Comparison of ENCODE assay signal across 8 cellular contexts in the genomic region with DNA sequence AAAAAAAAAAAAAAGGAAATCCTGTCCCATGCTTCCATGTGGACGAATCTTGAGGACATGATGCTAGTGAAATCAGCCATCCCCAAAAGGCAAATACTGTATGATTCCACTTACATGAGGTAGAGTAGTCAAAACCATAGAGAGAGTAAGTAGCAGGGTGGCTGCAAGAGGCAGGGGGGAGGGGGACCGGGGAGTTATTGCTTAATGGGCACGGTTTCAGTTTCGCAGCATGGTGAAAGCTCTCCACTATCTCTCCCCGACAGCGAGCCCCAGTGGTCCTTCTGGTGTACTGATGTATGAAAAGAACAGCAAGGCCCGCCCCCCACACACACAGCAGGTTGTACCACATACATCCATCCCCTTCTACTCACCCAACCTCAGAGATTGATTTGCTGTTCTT. TPM values are rescaled to one million over a fixed set of nuclear protein-coding genes. Genes with fewer than 3 reads are reported as not detected.
A peak's percentile ranks its signal among the peaks of the same experiment; 100 is the strongest.
DNase-seq lines count a peak whose midpoint lies in the region; ATAC-seq and TF ChIP-seq lines count a peak whose summit lies in the region.

No MANE protein-coding gene starts in this region.

- no peak overlapping the region for H3K9ac ChIP-seq in OCI-LY3 (ENCODE audit: low read length)

- H3K9me3 ChIP-seq in BE2C: no peaks in the 10 kb centered on the region
- H3K9me3 ChIP-seq in OCI-LY3 (ENCODE audit: insufficient read depth, low read length): no peaks in the 10 kb centered on the region
- no peaks in the 10 kb centered on the region for H3K9me3 ChIP-seq in hepatocyte (ENCODE audit: low read depth)

- no peaks in the 10 kb centered on the region for H3K9me2 ChIP-seq in hepatocyte (replicated peaks; ENCODE audit: insufficient read depth)

- H3K27me3 ChIP-seq in BE2C: no peaks in the 10 kb centered on the region; the same call in 1 of the 2 replicates
- no peaks in the 10 kb centered on the region for H3K27me3 ChIP-seq in OCI-LY3 (ENCODE audit: low read depth, low read length)
- H3K27me3 ChIP-seq in hepatocyte: no peaks in the 10 kb centered on the region

- WGBS in hepatocyte (ENCODE audit: low lambda C conversion rate, missing lambda C conversion rate): 86% methylated on average over 7 of the region's 7 CpGs

- no peak overlapping the region for H3K4me3 ChIP-seq in BE2C (ENCODE audit: low read depth, low read length)
- no peak overlapping the region for H3K4me3 ChIP-seq in OCI-LY3 (ENCODE audit: low read length)
- H3K4me3 ChIP-seq in hepatocyte: no peak overlapping the region

- H3K36me3 ChIP-seq in BE2C (peaks cover 5% of the 10 kb centered on the region; the same call in 1 of the 2 replicates), OCI-LY3 (replicated peaks; ENCODE audit: low read depth, low read length) (no peaks in the 10 kb centered on the region), hepatocyte (replicated peaks; ENCODE audit: insufficient read depth, low read depth) (no peaks in the 10 kb centered on the region)

- ATAC-seq in GM19324 (IDR thresholded peaks at IDR 0.05; ENCODE audit: low FRiP score, unreplicated experiment) (peak; percentile 93), HG03342 (IDR thresholded peaks at IDR 0.05; ENCODE audit: unreplicated experiment) (peak; percentile 100)

- H3K79me2 ChIP-seq in OCI-LY3 (ENCODE audit: low read length) (no peaks in the 10 kb centered on the region), hepatocyte (no peaks in the 10 kb centered on the region)

- DNase-seq in BE2C (peak; percentile 62), hepatocyte (ENCODE audit: low spot score) (peak; percentile 46), dedifferentiated amniotic fluid mesenchymal stem cell (ENCODE audit: extremely low spot score) (no peak)
- peak; percentile 46 for DNase-seq in activated effector memory CD4-positive, alpha-beta T cell treated with Interleukin-2 at 50 U/mL for 16 hours
- peak in 2 of 3 experiments; percentile 28 to 31 for DNase-seq in stimulated activated CD4-positive, alpha-beta T cell treated with anti-CD3 and anti-CD28 coated beads, TNF-alpha, amount 100 ng/mL, for 4 hours (ENCODE audit: low read depth in 3 of 3)

- peak; percentile 38 for TF ChIP-seq CTCF in BE2C (IDR thresholded peaks at IDR 0.05; ENCODE audit: low read depth, low read length)
- TF ChIP-seq CTCF in OCI-LY3 (IDR thresholded peaks at IDR 0.05; ENCODE audit: low read depth, low read length): peak; percentile 55
- no peak for TF ChIP-seq CTCF in hepatocyte (IDR thresholded peaks at IDR 0.05; ENCODE audit: poor library complexity)

- H3K4me2 ChIP-seq in OCI-LY3 (ENCODE audit: low read length) (peak overlapping the region; percentile 1; the same call in 1 of the 2 replicates), hepatocyte (no peak overlapping the region)

- H2AFZ ChIP-seq in OCI-LY3 (ENCODE audit: low read depth, low read length) (no peak overlapping the region), hepatocyte (no peak overlapping the region)

- 0 out of 2 replicates have a peak overlapping the region, but pooled peaks have one; percentile 17 for H3K27ac ChIP-seq in OCI-LY3 (ENCODE audit: low read length)
- no peak overlapping the region for H3K27ac ChIP-seq in hepatocyte

- H4K20me1 ChIP-seq in OCI-LY3 (ENCODE audit: insufficient read depth, low read length): no peaks in the 10 kb centered on the region
- no peaks in the 10 kb centered on the region for H4K20me1 ChIP-seq in hepatocyte (ENCODE audit: insufficient read depth, poor library complexity, severe bottlenecking)

- H3K4me1 ChIP-seq in BE2C (no peaks in the 10 kb centered on the region; the same call in 1 of the 2 replicates), OCI-LY3 (ENCODE audit: low read length) (peaks cover 10% of the 10 kb centered on the region), hepatocyte (ENCODE audit: insufficient read depth) (no peaks in the 10 kb centered on the region)

RNA-seq across cellular contexts. Expression of a gene that starts 32.8 kb away (rescaled TPM):
- 1.5 TPM for polyA plus RNA-seq in BE2C (2012; ENCODE audit: insufficient read depth, insufficient read length, low read depth)
- 6.1 and 6.9 TPM in 2 replicates for total RNA-seq in hepatocyte
- polyA plus RNA-seq in hepatocyte: 3.0 and 7.5 TPM in 2 replicates

RNA-seq across cellular contexts. Expression of a gene that starts 58.9 kb away (rescaled TPM):
- 46.1 TPM for polyA plus RNA-seq in BE2C (2012; ENCODE audit: insufficient read depth, insufficient read length, low read depth)
- 43.4 and 47.2 TPM in 2 replicates for total RNA-seq in hepatocyte
- polyA plus RNA-seq in hepatocyte: 46.9 and 55.7 TPM in 2 replicates
